Comparison of ENCODE assay signal across 24 cellular contexts in genomic region chr1:244710474-244711062, GRCh38. TPM values are rescaled to one million over a fixed set of nuclear protein-coding genes. Genes with fewer than 3 reads are reported as not detected.
DNase-seq lines count a peak whose midpoint lies in the region; ATAC-seq and TF ChIP-seq lines count a peak whose summit lies in the region.
"Had no signal": no experiment of that assay in that cellular context is flagged by ENCODE, and none has a peak within 500 bp of the region (broad histone marks: within the 10 kb centered on the region; RNA-seq: fewer than 3 reads in every experiment).

No MANE protein-coding gene starts in this region.

- H2AFZ ChIP-seq in Karpas-422 (ENCODE audit: low read length) = no peak overlapping the region
- H2AFZ ChIP-seq: PC-9 had no signal

- peak; percentile 66 for ATAC-seq in Right ventricle myocardium superior (ENCODE audit: poor library complexity)
- ATAC-seq: SK-N-SH treated with all-trans-retinoic acid at 6 μM for 48 hours had no signal

- H3K27me3 Mint-ChIP-seq in endodermal cell (ENCODE audit: insufficient read depth) = no peaks in the 10 kb centered on the region
- H3K27me3 Mint-ChIP-seq: B cell had no signal

- no peak overlapping the region for H3K4me3 Mint-ChIP-seq in endodermal cell
- H3K4me3 Mint-ChIP-seq: B cell, CD14-positive monocyte, HFFc6 had no signal

- H3K9ac ChIP-seq in Karpas-422 (ENCODE audit: low read length) (no peak overlapping the region), endodermal cell (ENCODE audit: extremely low read depth, low read length, poor library complexity, severe bottlenecking) (no peak overlapping the region)

- H3K27me3 ChIP-seq in right atrium auricular region (no peaks in the 10 kb centered on the region), Karpas-422 (ENCODE audit: low read length) (no peaks in the 10 kb centered on the region), endodermal cell (ENCODE audit: control insufficient read depth, insufficient read depth, low read length, poor library complexity, severe bottlenecking) (no peaks in the 10 kb centered on the region)

- no peaks in the 10 kb centered on the region for H3K9me3 Mint-ChIP-seq in endodermal cell
- H3K9me3 Mint-ChIP-seq: CD14-positive monocyte, HFFc6 had no signal

- peaks cover 17% of the 10 kb centered on the region for H3K36me3 Mint-ChIP-seq in endodermal cell (ENCODE audit: low read depth)

- H3K4me3 ChIP-seq in right atrium auricular region = no peak overlapping the region
- no peak overlapping the region for H3K4me3 ChIP-seq in Karpas-422 (ENCODE audit: low read length)
- H3K4me3 ChIP-seq in endodermal cell (ENCODE audit: low read length) = no peak overlapping the region
- H3K4me3 ChIP-seq: A549, PC-9 had no signal

- H3K9me3 ChIP-seq in right atrium auricular region (no peaks in the 10 kb centered on the region), Karpas-422 (ENCODE audit: low read length) (no peaks in the 10 kb centered on the region), endodermal cell (ENCODE audit: control insufficient read depth, low read length) (no peaks in the 10 kb centered on the region)
- H3K9me3 ChIP-seq: A549 had no signal

- no peak overlapping the region for H3K4me2 ChIP-seq in Karpas-422 (ENCODE audit: low read depth, low read length, poor library complexity, severe bottlenecking)
- H3K4me2 ChIP-seq: A549, PC-9 had no signal

- H3K36me3 ChIP-seq in right atrium auricular region = peaks cover 13% of the 10 kb centered on the region
- H3K36me3 ChIP-seq in Karpas-422 (ENCODE audit: insufficient read depth, low read length) = peaks cover 8% of the 10 kb centered on the region; the same call in 1 of the 2 replicates
- H3K36me3 ChIP-seq in endodermal cell (ENCODE audit: control insufficient read depth, insufficient read depth, low read length) = peaks cover 20% of the 10 kb centered on the region

- no peak overlapping the region for H3K27ac Mint-ChIP-seq in endodermal cell
- H3K27ac Mint-ChIP-seq: B cell, CD14-positive monocyte, HFFc6 had no signal

- DNase-seq in Right ventricle myocardium superior (no peak), right atrium auricular region (ENCODE audit: low spot score) (no peak), Karpas-422 (peak; percentile 51), endodermal cell (peak; percentile 7), NCI-H187 (lab: John Stamatoyannopoulos, UW) (no peak), T-helper 9 cell (no peak)
- DNase-seq in stimulated activated CD4-positive, alpha-beta T cell treated with anti-CD3 and anti-CD28 coated beads, Interleukin-1b, Interleukin-23, amount 100 ng/mL, for 48 hours = no peak
- DNase-seq: H7, HFFc6, KG1, NCI-H1105, NCI-H146, NCI-H2081 treated with DMSO at 0.1 percent for 48 hours, NCI-H446 treated with DMSO at 0.1 percent for 48 hours, NCI-H526 treated with DMSO at 0.1 percent for 48 hours, PC-9, RPMI8226, SIG-M5, T-helper 1 cell had no signal

- H3K79me2 ChIP-seq in Karpas-422 (ENCODE audit: low read length) = no peaks in the 10 kb centered on the region

- no peaks in the 10 kb centered on the region for H3K4me1 Mint-ChIP-seq in endodermal cell
- H3K4me1 Mint-ChIP-seq: B cell had no signal

- WGBS in endodermal cell (ENCODE audit: insufficient coverage in 1 of 2, insufficient read length in 1 of 2), 2 experiments = 94 to 100% methylated on average over 2 of the region's 2 CpGs

- H3K27ac ChIP-seq in right atrium auricular region (peak overlapping the region in 1 of 2 donors; percentile 23), Karpas-422 (ENCODE audit: low read length) (no peak overlapping the region), endodermal cell (ENCODE audit: low read depth, low read length) (no peak overlapping the region)
- H3K27ac ChIP-seq: A549, HL-60, PC-9 had no signal

- H3K9me2 ChIP-seq in Karpas-422 (replicated peaks; ENCODE audit: insufficient read depth, low read length) = no peaks in the 10 kb centered on the region

- H3K4me1 ChIP-seq in right atrium auricular region (peaks cover 0 to 8% of the 10 kb centered on the region in 2 donors), Karpas-422 (ENCODE audit: low read length) (peaks cover 13% of the 10 kb centered on the region), endodermal cell (ENCODE audit: control insufficient read depth, insufficient read depth, low read length) (no peaks in the 10 kb centered on the region)
- H3K4me1 ChIP-seq: A549 had no signal

- TF ChIP-seq CTCF in right atrium auricular region (IDR thresholded peaks at IDR 0.05) (no peak), endodermal cell (conservative IDR thresholded peaks at IDR 0.05) (no peak)

- no peaks in the 10 kb centered on the region for H4K20me1 ChIP-seq in Karpas-422 (ENCODE audit: insufficient read depth, low read depth, low read length)

- intact Hi-C loops in Right ventricle myocardium superior (cut with DNase I) = no loop called here

RNA-seq across cellular contexts. Expression of gene DESI2, which starts 57.6 kb away (rescaled TPM):
- total RNA-seq in Right ventricle myocardium superior (19.8 TPM), right atrium auricular region (10 to 100 TPM; 26.8 to 29.1 TPM), endodermal cell (10 to 100 TPM; 50.0 to 50.2 TPM)
- total RNA-seq in Karpas-422 (2014; rRNA removed; shearing (Covaris generic); ENCODE audit: low replicate concordance) = 36.9 and 62.6 TPM in 2 replicates
- polyA plus RNA-seq in endodermal cell (2013, experiment 1 of 2) = 47.3 TPM
- polyA plus RNA-seq in endodermal cell (2013, experiment 2 of 2) = 48.9 TPM

Comparison
In these comparisons a context has a peak if more than half of its experiments do, and no peak if none do; other contexts are left out.
1. DNase-seq: peak in Karpas-422 (single experiment) and endodermal cell (single experiment); none in Right ventricle myocardium superior (single experiment), right atrium auricular region (single experiment), stimulated activated CD4-positive, alpha-beta T cell treated with anti-CD3 and anti-CD28 coated beads, Interleukin-1b, Interleukin-23, amount 100 ng/mL, for 48 hours (single experiment), NCI-H187 (0 of 2) and T-helper 9 cell (single experiment).